In genomic region chr2:17830053-17831034, GRCh38 we compare ENCODE assay signal across 9 cellular contexts. TPM values are rescaled to one million over a fixed set of nuclear protein-coding genes. Genes with fewer than 3 reads are reported as not detected.
DNase-seq lines count a peak whose midpoint lies in the region; ATAC-seq and TF ChIP-seq lines count a peak whose summit lies in the region.
"Had no signal": no experiment of that assay in that cellular context is flagged by ENCODE, and none has a peak within 500 bp of the region (broad histone marks: within the 10 kb centered on the region; RNA-seq: fewer than 3 reads in every experiment).

No MANE protein-coding gene starts in this region.

- H3K4me1 ChIP-seq in osteoblast (ENCODE audit: insufficient read depth, low read length) = peaks cover 3% of the 10 kb centered on the region

- H3K9me3 Mint-ChIP-seq in activated T-helper 17 cell treated with anti-CD3 and anti-CD28 coated beads, Interleukin-2, amount 50 U/mL, for 72 hours = no peaks in the 10 kb centered on the region

- no peaks in the 10 kb centered on the region for H3K79me2 ChIP-seq in osteoblast (ENCODE audit: insufficient read depth, low read length)

- no peaks in the 10 kb centered on the region for H3K4me1 Mint-ChIP-seq in activated T-helper 17 cell treated with anti-CD3 and anti-CD28 coated beads, Interleukin-2, amount 50 U/mL, for 72 hours

- no peaks in the 10 kb centered on the region for H3K36me3 Mint-ChIP-seq in activated T-helper 17 cell treated with anti-CD3 and anti-CD28 coated beads, Interleukin-2, amount 50 U/mL, for 72 hours (ENCODE audit: low read depth)

- H3K36me3 ChIP-seq in BJ (ENCODE audit: control insufficient read depth, insufficient read depth, low read length) = no peaks in the 10 kb centered on the region
- no peaks in the 10 kb centered on the region for H3K36me3 ChIP-seq in osteoblast (ENCODE audit: insufficient read depth, low read length)

- no peak overlapping the region for H3K27ac Mint-ChIP-seq in activated T-helper 17 cell treated with anti-CD3 and anti-CD28 coated beads, Interleukin-2, amount 50 U/mL, for 72 hours

- TF ChIP-seq CTCF in BJ (IDR thresholded peaks at IDR 0.05; ENCODE audit: insufficient read depth, low read depth, low read length) (peak; percentile 95), osteoblast (IDR thresholded peaks at IDR 0.05; ENCODE audit: extremely low read depth, low read depth, low read length) (peak; percentile 93)

- H3K4me3 Mint-ChIP-seq in activated T-helper 17 cell treated with anti-CD3 and anti-CD28 coated beads, Interleukin-2, amount 50 U/mL, for 72 hours = no peak overlapping the region

- CTCF ChIA-PET in BJ (lab: Yijun Ruan, JAX) = interaction anchor here (0.8 to 6.8 kb wide), 21 partner anchors 10 to 549 kb away, joined by 3 to 48 read pairs (median 4); no protein-coding TSS in a partner anchor

- POLR2A ChIA-PET in BJ (lab: Charles Lee) = no interaction called here

- DNase-seq in BJ (ENCODE audit: low read depth) = peak; percentile 12
- peak; percentile 59 for DNase-seq in NCI-H2196 (lab: John Stamatoyannopoulos, UW; ENCODE audit: unreplicated experiment)
- DNase-seq in glomerular endothelial cell (ENCODE audit: extremely low read depth, low read depth, low spot score) = peak; percentile 57
- peak; percentile 79 for DNase-seq in osteoblast (ENCODE audit: insufficient read length, low spot score, missing footprints)
- DNase-seq in NCI-H446 treated with DMSO at 0.1 percent for 48 hours (lab: John Stamatoyannopoulos, UW) = no peak

- H3K27me3 Mint-ChIP-seq in activated T-helper 17 cell treated with anti-CD3 and anti-CD28 coated beads, Interleukin-2, amount 50 U/mL, for 72 hours = peaks cover 40% of the 10 kb centered on the region

- H2AFZ ChIP-seq in osteoblast (ENCODE audit: low read length) = peak overlapping the region; percentile 85

- no peak overlapping the region for H3K27ac ChIP-seq in osteoblast (ENCODE audit: low read depth, low read length)

- ATAC-seq in GM18868 (IDR thresholded peaks at IDR 0.05; ENCODE audit: unreplicated experiment) (peak; percentile 89), HG03045 (IDR thresholded peaks at IDR 0.05; ENCODE audit: unreplicated experiment) (peak; percentile 90)
- ATAC-seq in activated T-helper 17 cell treated with anti-CD3 and anti-CD28 coated beads, Interleukin-2, amount 50 U/mL, for 72 hours (replicated peaks) = peak; percentile 58

- H3K4me3 ChIP-seq in BJ (ENCODE audit: low read depth, low read length) (no peak overlapping the region), osteoblast (ENCODE audit: insufficient read depth, low read length) (peak overlapping the region; percentile 57)

- H3K4me2 ChIP-seq in osteoblast (ENCODE audit: insufficient read depth, low read length) = peak overlapping the region; percentile 73

- H3K27me3 ChIP-seq in BJ (ENCODE audit: control insufficient read depth, insufficient read depth, low read length) (peaks cover 6% of the 10 kb centered on the region), osteoblast (ENCODE audit: insufficient read depth, low read length) (peaks cover 13% of the 10 kb centered on the region)

- H3K9me3 ChIP-seq in osteoblast (ENCODE audit: low read depth, low read length) = no peaks in the 10 kb centered on the region

- no peaks in the 10 kb centered on the region for H4K20me1 ChIP-seq in osteoblast (ENCODE audit: insufficient read depth, low read length)

RNA-seq across cellular contexts. Expression of gene MSGN1, which starts 14.1 kb away (rescaled TPM):
- polyA plus RNA-seq in BJ (2011; rRNA removed) = not detected in 2 replicates
- not detected in 2 replicates for polyA minus RNA-seq in BJ (2011; rRNA and poly(A)+ RNA removed)
- not detected for total RNA-seq in activated T-helper 17 cell treated with anti-CD3 and anti-CD28 coated beads, Interleukin-2, amount 50 U/mL, for 72 hours
- total RNA-seq in glomerular endothelial cell = not detected in 2 replicates
- total RNA-seq in osteoblast = not detected in 2 replicates
- total RNA-seq: subcutaneous adipose tissue had no signal

RNA-seq across cellular contexts. Expression of gene KCNS3, which starts 48.1 kb away (rescaled TPM):
- polyA plus RNA-seq in BJ (2011; rRNA removed) = 4.3 and 4.9 TPM in 2 replicates
- 3.6 and 4.3 TPM in 2 replicates for polyA minus RNA-seq in BJ (2011; rRNA and poly(A)+ RNA removed)
- total RNA-seq in activated T-helper 17 cell treated with anti-CD3 and anti-CD28 coated beads, Interleukin-2, amount 50 U/mL, for 72 hours = not detected
- total RNA-seq in glomerular endothelial cell = 6.8 and 13.0 TPM in 2 replicates
- total RNA-seq in osteoblast = 1.8 and 2.7 TPM in 2 replicates
